In genomic region chr1:179283992-179284391, GRCh38 we compare ENCODE assay signal across 10 cellular contexts.
"Had no signal": no experiment of that assay in that cellular context is flagged by ENCODE, and none has a peak within 500 bp of the region (broad histone marks: within the 10 kb centered on the region; RNA-seq: fewer than 3 reads in every experiment).

No MANE protein-coding gene starts in this region.

- FAIRE-seq: H1, H54, HepG2 had no signal

- H3K9ac ChIP-seq: KMS-11 had no signal

- H3K4me2 ChIP-seq: GM23338, KMS-11 had no signal

- H3K4me3 ChIP-seq: GM23338 had no signal

- H2AFZ ChIP-seq: GM23338 had no signal

- DNase-seq: H9, HCEC 1CT, HFFc6, KBM-7 had no signal

- ATAC-seq: GM23338, HepG2 had no signal

- H3K27ac ChIP-seq: HL-60, KMS-11 had no signal
